8 cellular contexts compared by ENCODE assay signal in the genomic region with DNA sequence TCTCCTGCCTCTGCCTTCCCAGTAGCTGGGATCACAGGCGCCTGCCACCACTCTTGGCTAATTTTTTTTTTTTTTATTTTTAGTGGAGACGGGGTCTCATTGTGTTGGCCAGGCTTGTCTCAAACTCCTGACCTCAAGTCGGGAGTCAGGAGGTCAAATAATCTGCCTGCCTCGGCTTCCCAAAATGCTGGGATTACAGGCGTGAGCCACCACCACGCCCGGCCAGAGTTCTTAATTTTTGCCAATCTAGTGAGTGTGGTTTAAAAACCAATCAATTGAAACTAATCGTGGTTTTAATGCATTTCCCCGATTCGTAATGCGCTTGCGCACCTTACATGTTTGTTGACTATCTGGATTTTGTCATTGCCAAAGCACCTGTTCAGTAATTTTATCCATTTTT. TPM values are rescaled to one million over a fixed set of nuclear protein-coding genes. Genes with fewer than 3 reads are reported as not detected.
DNase-seq lines count a peak whose midpoint lies in the region; ATAC-seq, FAIRE-seq and TF ChIP-seq lines count a peak whose summit lies in the region.

No MANE protein-coding gene starts in this region.

- H3K79me2 ChIP-seq in K562 (ENCODE audit: control insufficient read depth, insufficient read depth, low read length) = peaks cover 37% of the 10 kb centered on the region

- peak overlapping the region; percentile 97 for H2AFZ ChIP-seq in K562 (ENCODE audit: low read depth, low read length)

- peaks cover 2% of the 10 kb centered on the region for H3K9me1 ChIP-seq in K562 (ENCODE audit: control insufficient read depth, insufficient read depth, low read length)

- H3K9me3 ChIP-seq in K562 (replicated peaks; ENCODE audit: control insufficient read depth, insufficient read depth, low read depth, low read length) (no peaks in the 10 kb centered on the region), mucosa of descending colon (no peaks in the 10 kb centered on the region)

- H3K4me3 Mint-ChIP-seq in stimulated activated naive CD8-positive, alpha-beta T cell treated with anti-CD3 and anti-CD28 coated beads, Interleukin-15, Interleukin-2, amounts not matched to agents 100 ng/mL and 50 ng/mL, for 24 hours = peak overlapping the region; percentile 100

- TF ChIP-seq EP300 in K562 (IDR thresholded peaks at IDR 0.05; ENCODE audit: low read length) = no peak

- no peak for TF ChIP-seq RAD21 in K562 (CRISPR knock-in tag; conservative IDR thresholded peaks at IDR 0.05 in 1 of 2, IDR thresholded peaks at IDR 0.05 in 1 of 2)

- TF ChIP-seq POLR2A in K562 (conservative IDR thresholded peaks at IDR 0.05) = no peak

- POLR2A ChIA-PET in K562 (lab: Yijun Ruan, JAX) = no interaction called here

- intact Hi-C loops in K562 (cut with micrococcal nuclease) (no loop called here), mucosa of descending colon (cut with DNase I, micrococcal nuclease) (no loop called here)

- peak overlapping the region; percentile 98 for H3K4me3 ChIP-seq in K562
- no peak overlapping the region for H3K4me3 ChIP-seq in mucosa of descending colon

- peak; percentile 37 for FAIRE-seq in K562 (lab: Jason Lieb, UNC)

- H3K27ac ChIP-seq in K562 (ENCODE audit: extremely low read depth, low read depth, low read length) = peak overlapping the region; percentile 86; the same call in 2 of the 3 replicates

- peaks cover 4% of the 10 kb centered on the region for H3K27me3 Mint-ChIP-seq in stimulated activated naive CD8-positive, alpha-beta T cell treated with anti-CD3 and anti-CD28 coated beads, Interleukin-15, Interleukin-2, amounts not matched to agents 100 ng/mL and 50 ng/mL, for 24 hours

- H3K9ac ChIP-seq in K562 (ENCODE audit: insufficient read depth in 1 of 2, low read depth in 2 of 2, low read length in 2 of 2) = peak overlapping the region in 1 of 2 experiments; percentile 95; a peak in 2 of 4 replicates

- CTCF ChIA-PET in K562 (lab: Yijun Ruan, JAX; ENCODE audit: low intra/inter-chr PET ratio) = no interaction called here

- BruUV-seq in K562 (replicated peaks; lab: Mats Ljungman, UMichigan) = no TSS peak

- in situ Hi-C loops in K562 (cut with MboI) = no loop called here

- no peaks in the 10 kb centered on the region for H3K27me3 ChIP-seq in K562 (ENCODE audit: control insufficient read depth in 2 of 2, insufficient read depth in 2 of 2, low read length in 2 of 2)

- H3K4me2 ChIP-seq in K562 (ENCODE audit: insufficient read depth, low read length) = peak overlapping the region; percentile 95

- H3K36me3 ChIP-seq in K562 (ENCODE audit: control insufficient read depth, insufficient read depth, low read length) = peaks cover 23% of the 10 kb centered on the region
- peaks cover 5% of the 10 kb centered on the region for H3K36me3 ChIP-seq in mucosa of descending colon (ENCODE audit: low read depth)

- H4K20me1 ChIP-seq in K562 (replicated peaks; ENCODE audit: control insufficient read depth, insufficient read depth, low read length) = 0 out of 2 replicates have a peak, but pooled peaks cover 6% of the 10 kb centered on the region

- peaks cover 34% of the 10 kb centered on the region for H3K4me1 Mint-ChIP-seq in stimulated activated naive CD8-positive, alpha-beta T cell treated with anti-CD3 and anti-CD28 coated beads, Interleukin-15, Interleukin-2, amounts not matched to agents 100 ng/mL and 50 ng/mL, for 24 hours (ENCODE audit: low read depth)

- peak overlapping the region; percentile 100 for H3K27ac Mint-ChIP-seq in stimulated activated naive CD8-positive, alpha-beta T cell treated with anti-CD3 and anti-CD28 coated beads, Interleukin-15, Interleukin-2, amounts not matched to agents 100 ng/mL and 50 ng/mL, for 24 hours

- H3K36me3 Mint-ChIP-seq in stimulated activated naive CD8-positive, alpha-beta T cell treated with anti-CD3 and anti-CD28 coated beads, Interleukin-15, Interleukin-2, amounts not matched to agents 100 ng/mL and 50 ng/mL, for 24 hours (ENCODE audit: low read depth) = peaks cover 27% of the 10 kb centered on the region

- WGBS in K562 (ENCODE audit: insufficient coverage, low coverage, missing lambda C conversion rate) = 77% methylated on average over 9 of the region's 12 CpGs

- DNase-seq in stimulated activated naive CD8-positive, alpha-beta T cell treated with anti-CD3 and anti-CD28 coated beads, Interleukin-15, Interleukin-2, amounts not matched to agents 100 U/mL and 50 U/mL, for 24 hours = no peak
- DNase-seq in K562 (ENCODE audit: extremely low read depth in 1 of 4, low spot score in 3 of 4) (no peak), mucosa of descending colon (peak in 2 of 3 donors; percentile 35 to 42), GM19240 (ENCODE audit: insufficient read length, low spot score) (no peak), ecto neural progenitor cell (ENCODE audit: low spot score) (no peak), midbrain (lab: John Stamatoyannopoulos, UW) (no peak), NCI-H2196 (lab: John Stamatoyannopoulos, UW; ENCODE audit: unreplicated experiment) (no peak)

- H3K9me3 Mint-ChIP-seq in stimulated activated naive CD8-positive, alpha-beta T cell treated with anti-CD3 and anti-CD28 coated beads, Interleukin-15, Interleukin-2, amounts not matched to agents 100 ng/mL and 50 ng/mL, for 24 hours = no peaks in the 10 kb centered on the region

- H3K4me1 ChIP-seq in K562 (replicated peaks in 1 of 2; ENCODE audit: control insufficient read depth in 2 of 2, insufficient read depth in 2 of 2, low read length in 2 of 2) = no peaks in the 10 kb centered on the region; a peak in 2 of 5 replicates
- H3K4me1 ChIP-seq in mucosa of descending colon (ENCODE audit: low read depth) = peaks cover 25% of the 10 kb centered on the region

- TF ChIP-seq CTCF in K562 (IDR thresholded peaks at IDR 0.05 in 2 of 3, conservative IDR thresholded peaks at IDR 0.05 in 1 of 3; ENCODE audit: insufficient read depth in 2 of 3, low read depth in 1 of 3, low read length in 3 of 3) (no peak), mucosa of descending colon (IDR thresholded peaks at IDR 0.05) (no peak)

- no peak for ATAC-seq in stimulated activated naive CD8-positive, alpha-beta T cell treated with anti-CD3 and anti-CD28 coated beads, Interleukin-15, Interleukin-2, amounts not matched to agents 100 U/mL and 50 U/mL, for 24 hours
- ATAC-seq in K562 = no peak
- ATAC-seq in mucosa of descending colon = no peak

RNA-seq across cellular contexts. Expression of a gene that starts 0.5 kb away (rescaled TPM):
- total RNA-seq in K562 (2011; cell fraction: chromatin; rRNA removed; ENCODE audit: low replicate concordance) = 16.1 and 36.2 TPM in 2 replicates
- 10.8 and 15.3 TPM in 2 replicates for total RNA-seq in K562 (2011; cell fraction: nucleolus; rRNA removed)
- total RNA-seq in K562 (2011; cell fraction: nucleoplasm; rRNA removed) = 28.9 and 42.6 TPM in 2 replicates
- total RNA-seq in K562 (2014; rRNA removed) = 26.2 and 38.0 TPM in 2 replicates
- 82.9 and 107 TPM in 2 replicates for total RNA-seq in K562 (2014; rRNA removed; fragmentation: Illumina TruSeq; extraction: Trizol)
- 57.2 and 58.6 TPM in 2 replicates for total RNA-seq in K562 (2015; rRNA removed; fragmentation: Illumina TruSeq; extraction: Trizol)
- total RNA-seq in K562 (2021) = 179 and 180 TPM in 2 replicates
- polyA plus RNA-seq in K562 (2011; rRNA removed) = 74.1 and 98.6 TPM in 2 replicates
- 16.2 and 25.3 TPM in 2 replicates for polyA plus RNA-seq in K562 (2011; cell fraction: cytosol; rRNA removed)
- polyA plus RNA-seq in K562 (2011; cell fraction: nucleus; rRNA removed) = 10.0 and 19.6 TPM in 2 replicates
- polyA plus RNA-seq in K562 (2012) = 88.6 and 104 TPM in 2 replicates
- polyA plus RNA-seq in K562 (2014; fragmentation: Illumina TruSeq; extraction: Trizol) = 39.6 and 50.3 TPM in 2 replicates
- 100 to 1,000 TPM; 311 to 363 TPM for polyA plus RNA-seq in K562 (2014; fragmentation: Nextera tagmentation; extraction: Ambion mirVana)
- polyA plus RNA-seq in K562 (2014; rRNA removed) = 56.1 and 66.1 TPM in 2 replicates
- 20.8 and 22.9 TPM in 2 replicates for polyA minus RNA-seq in K562 (2011; rRNA and poly(A)+ RNA removed)
- 7.7 and 8.0 TPM in 2 replicates for polyA minus RNA-seq in K562 (2011; cell fraction: cytosol; rRNA and poly(A)+ RNA removed)
- polyA minus RNA-seq in K562 (2011; cell fraction: nucleus; rRNA and poly(A)+ RNA removed) = 13.1 and 28.0 TPM in 2 replicates
- total RNA-seq in mucosa of descending colon = 100 to 1,000 TPM; 205 to 221 (median 211) TPM

RNA-seq across cellular contexts. Expression of a gene that starts 37.0 kb away (rescaled TPM):
- total RNA-seq in K562 (2011; cell fraction: chromatin; rRNA removed; ENCODE audit: low replicate concordance) = 7.3 and 28.3 TPM in 2 replicates
- total RNA-seq in K562 (2011; cell fraction: nucleolus; rRNA removed) = 5.5 and 5.8 TPM in 2 replicates
- 10.3 and 15.0 TPM in 2 replicates for total RNA-seq in K562 (2011; cell fraction: nucleoplasm; rRNA removed)
- 17.0 and 23.9 TPM in 2 replicates for total RNA-seq in K562 (2014; rRNA removed)
- total RNA-seq in K562 (2014; rRNA removed; fragmentation: Illumina TruSeq; extraction: Trizol) = 29.9 and 30.7 TPM in 2 replicates
- 31.0 and 33.3 TPM in 2 replicates for total RNA-seq in K562 (2015; rRNA removed; fragmentation: Illumina TruSeq; extraction: Trizol)
- total RNA-seq in K562 (2021) = 29.5 and 35.9 TPM in 2 replicates
- 30.5 and 38.5 TPM in 2 replicates for polyA plus RNA-seq in K562 (2011; rRNA removed)
- polyA plus RNA-seq in K562 (2011; cell fraction: cytosol; rRNA removed) = 10.3 and 15.6 TPM in 2 replicates
- polyA plus RNA-seq in K562 (2011; cell fraction: nucleus; rRNA removed) = 11.7 and 15.1 TPM in 2 replicates
- 16.2 and 22.4 TPM in 2 replicates for polyA plus RNA-seq in K562 (2012)
- 42.0 and 53.3 TPM in 2 replicates for polyA plus RNA-seq in K562 (2014; fragmentation: Illumina TruSeq; extraction: Trizol)
- 10 to 100 TPM; 17.7 to 25.8 TPM for polyA plus RNA-seq in K562 (2014; fragmentation: Nextera tagmentation; extraction: Ambion mirVana)
- polyA plus RNA-seq in K562 (2014; rRNA removed) = 30.8 and 32.3 TPM in 2 replicates
- 27.3 and 29.1 TPM in 2 replicates for polyA minus RNA-seq in K562 (2011; rRNA and poly(A)+ RNA removed)
- 17.6 and 26.9 TPM in 2 replicates for polyA minus RNA-seq in K562 (2011; cell fraction: cytosol; rRNA and poly(A)+ RNA removed)
- 6.6 and 10.2 TPM in 2 replicates for polyA minus RNA-seq in K562 (2011; cell fraction: nucleus; rRNA and poly(A)+ RNA removed)
- 1 to 10 TPM; 1.3 to 7.2 (median 2.4) TPM for total RNA-seq in mucosa of descending colon

RNA-seq across cellular contexts. Expression of a gene that starts 37.1 kb away (rescaled TPM):
- total RNA-seq in K562 (2011; cell fraction: chromatin; rRNA removed; ENCODE audit: low replicate concordance) = 5.1 and 5.5 TPM in 2 replicates
- total RNA-seq in K562 (2011; cell fraction: nucleolus; rRNA removed) = 7.1 and 10.3 TPM in 2 replicates
- 8.3 and 9.7 TPM in 2 replicates for total RNA-seq in K562 (2011; cell fraction: nucleoplasm; rRNA removed)
- total RNA-seq in K562 (2014; rRNA removed) = 40.4 and 61.8 TPM in 2 replicates
- 10.0 and 10.3 TPM in 2 replicates for total RNA-seq in K562 (2014; rRNA removed; fragmentation: Illumina TruSeq; extraction: Trizol)
- total RNA-seq in K562 (2015; rRNA removed; fragmentation: Illumina TruSeq; extraction: Trizol) = 15.3 and 15.7 TPM in 2 replicates
- total RNA-seq in K562 (2021) = 18.0 and 18.9 TPM in 2 replicates
- polyA plus RNA-seq in K562 (2011; rRNA removed) = 12.6 and 15.9 TPM in 2 replicates
- 10.0 and 17.4 TPM in 2 replicates for polyA plus RNA-seq in K562 (2011; cell fraction: cytosol; rRNA removed)
- polyA plus RNA-seq in K562 (2011; cell fraction: nucleus; rRNA removed) = 8.9 and 12.1 TPM in 2 replicates
- polyA plus RNA-seq in K562 (2012) = 15.1 and 16.9 TPM in 2 replicates
- polyA plus RNA-seq in K562 (2014; fragmentation: Illumina TruSeq; extraction: Trizol) = 8.3 and 11.4 TPM in 2 replicates
- polyA plus RNA-seq in K562 (2014; fragmentation: Nextera tagmentation; extraction: Ambion mirVana) = 10 to 100 TPM in 1 of 2 experiments, 1 to 10 TPM in 1; 6.5 to 12.5 TPM
- polyA plus RNA-seq in K562 (2014; rRNA removed) = 25.3 and 29.5 TPM in 2 replicates
- polyA minus RNA-seq in K562 (2011; rRNA and poly(A)+ RNA removed) = 3.2 and 4.3 TPM in 2 replicates
- polyA minus RNA-seq in K562 (2011; cell fraction: cytosol; rRNA and poly(A)+ RNA removed) = 3.8 and 5.4 TPM in 2 replicates
- 3.5 and 3.8 TPM in 2 replicates for polyA minus RNA-seq in K562 (2011; cell fraction: nucleus; rRNA and poly(A)+ RNA removed)
- 10 to 100 TPM; 11.9 to 16.1 (median 13.8) TPM for total RNA-seq in mucosa of descending colon

Comparison
In these comparisons a context has a peak if more than half of its experiments do, and no peak if none do; other contexts are left out.
1. DNase-seq: peak in mucosa of descending colon (2 of 3); none in stimulated activated naive CD8-positive, alpha-beta T cell treated with anti-CD3 and anti-CD28 coated beads, Interleukin-15, Interleukin-2, amounts not matched to agents 100 U/mL and 50 U/mL, for 24 hours (single experiment), K562 (0 of 4), GM19240 (single experiment), ecto neural progenitor cell (single experiment), midbrain (single experiment) and NCI-H2196 (single experiment).